In genomic region chr4:21514022-21514421, GRCh38 we compare ENCODE assay signal across 8 cellular contexts.
"Had no signal": no experiment of that assay in that cellular context is flagged by ENCODE, and none has a peak within 500 bp of the region (broad histone marks: within the 10 kb centered on the region; RNA-seq: fewer than 3 reads in every experiment).

No MANE protein-coding gene starts in this region.

- H3K4me3 Mint-ChIP-seq: HFFc6 had no signal

- H3K27ac Mint-ChIP-seq: HFFc6 had no signal

- H3K9me3 Mint-ChIP-seq: HFFc6 had no signal

- DNase-seq: GOT3, H7, HFFc6, IMR-90 had no signal

- FAIRE-seq: HTR-8/SVneo, K562 had no signal

- ATAC-seq: HCT116, K562 had no signal

- H3K36me3 ChIP-seq: HAP-1 had no signal

- H3K4me3 ChIP-seq: HAP-1, K562 had no signal

- H3K9me3 ChIP-seq: HAP-1 had no signal

- H3K4me1 ChIP-seq: HAP-1 had no signal
